ENCODE assay signal across 11 cellular contexts in genomic region chr21:32624726-32625125, GRCh38. TPM values are rescaled to one million over a fixed set of nuclear protein-coding genes. Genes with fewer than 3 reads are reported as not detected.
A peak's percentile ranks its signal among the peaks of the same experiment; 100 is the strongest.
DNase-seq lines count a peak whose midpoint lies in the region; ATAC-seq lines count a peak whose summit lies in the region.
"Had no signal": no experiment of that assay in that cellular context is flagged by ENCODE, and none has a peak within 500 bp of the region (broad histone marks: within the 10 kb centered on the region; RNA-seq: fewer than 3 reads in every experiment).

No MANE protein-coding gene starts in this region.

- H3K27ac ChIP-seq in SJCRH30 (no peak overlapping the region), aorta (ENCODE audit: low read depth in 1 of 2, low read length in 2 of 2) (no peak overlapping the region)

- peaks cover 8% of the 10 kb centered on the region for H3K4me1 Mint-ChIP-seq in stimulated activated naive CD8-positive, alpha-beta T cell treated with anti-CD3 and anti-CD28 coated beads, Interleukin-15, amount 100 ng/mL, for 72 hours
- H3K4me1 Mint-ChIP-seq: B cell, H9 had no signal

- peak; percentile 26 for ATAC-seq in stimulated activated naive CD8-positive, alpha-beta T cell treated with anti-CD3 and anti-CD28 coated beads, Interleukin-15, amount 100 ng/mL, for 72 hours
- no peak for ATAC-seq in stimulated activated naive CD8-positive, alpha-beta T cell treated with anti-CD3 and anti-CD28 coated beads, Interleukin-15, Interleukin-2, amounts not matched to agents 100 U/mL and 50 U/mL, for 24 hours
- ATAC-seq in HG03108 (IDR thresholded peaks at IDR 0.05; ENCODE audit: unreplicated experiment), result peak; percentile 89
- ATAC-seq in aorta (ENCODE audit: low FRiP score), result no peak

- no peak overlapping the region for H3K4me3 Mint-ChIP-seq in stimulated activated naive CD8-positive, alpha-beta T cell treated with anti-CD3 and anti-CD28 coated beads, Interleukin-15, amount 100 ng/mL, for 72 hours
- H3K4me3 Mint-ChIP-seq: B cell, H9 had no signal

- WGBS in aorta, 2 donors, result 38 to 50% methylated on average over 2 of the region's 2 CpGs

- no peak for DNase-seq in stimulated activated naive CD8-positive, alpha-beta T cell treated with anti-CD3 and anti-CD28 coated beads, Interleukin-15, amount 100 ng/mL, for 72 hours
- DNase-seq in stimulated activated naive CD8-positive, alpha-beta T cell treated with anti-CD3 and anti-CD28 coated beads, Interleukin-15, Interleukin-2, amounts not matched to agents 100 U/mL and 50 U/mL, for 24 hours, result no peak
- DNase-seq in SJCRH30 (peak; percentile 16 to 44), aorta (no peak), AG08395 (ENCODE audit: low spot score) (no peak), ecto neural progenitor cell (ENCODE audit: low spot score) (no peak)
- no peak for DNase-seq in activated CD8-positive, alpha-beta memory T cell treated with anti-CD3 and anti-CD28 coated beads, Interleukin-2, amount 50 U/mL, for 48 hours
- DNase-seq: H9, NCI-H526 had no signal

- peaks cover 29% of the 10 kb centered on the region for H3K27me3 Mint-ChIP-seq in stimulated activated naive CD8-positive, alpha-beta T cell treated with anti-CD3 and anti-CD28 coated beads, Interleukin-15, amount 100 ng/mL, for 72 hours

- H3K9me3 ChIP-seq in SJCRH30 (replicated peaks) (no peaks in the 10 kb centered on the region), aorta (ENCODE audit: control insufficient read depth, low read length) (no peaks in the 10 kb centered on the region)

- no peaks in the 10 kb centered on the region for H3K4me1 ChIP-seq in SJCRH30
- H3K4me1 ChIP-seq in aorta (ENCODE audit: control insufficient read depth in 1 of 2, insufficient read depth in 2 of 2, low read length in 2 of 2), result no peaks in the 10 kb centered on the region

- H3K36me3 ChIP-seq in SJCRH30 (no peaks in the 10 kb centered on the region), aorta (ENCODE audit: control insufficient read depth in 1 of 2, insufficient read depth in 2 of 2, low read length in 1 of 2) (peaks cover under 1 to 2% of the 10 kb centered on the region in 2 donors)

- no peaks in the 10 kb centered on the region for H3K27me3 ChIP-seq in SJCRH30
- no peaks in the 10 kb centered on the region for H3K27me3 ChIP-seq in aorta (ENCODE audit: control insufficient read depth in 1 of 2, insufficient read depth in 2 of 2, low read length in 1 of 2)

- H3K9me3 Mint-ChIP-seq in stimulated activated naive CD8-positive, alpha-beta T cell treated with anti-CD3 and anti-CD28 coated beads, Interleukin-15, amount 100 ng/mL, for 72 hours, result no peaks in the 10 kb centered on the region

- peak overlapping the region in 1 of 2 donors; percentile 42 for H3K27ac Mint-ChIP-seq in stimulated activated naive CD8-positive, alpha-beta T cell treated with anti-CD3 and anti-CD28 coated beads, Interleukin-15, amount 100 ng/mL, for 72 hours
- H3K27ac Mint-ChIP-seq: B cell, H9 had no signal

- H3K4me3 ChIP-seq in SJCRH30 (no peak overlapping the region), aorta (ENCODE audit: low read length in 2 of 2) (no peak overlapping the region)

- intact Hi-C loops in aorta (cut with DNase I), result no loop called here

RNA-seq across cellular contexts. Expression of gene CFAP298, which starts 12.5 kb away (rescaled TPM):
- 35.4 and 37.2 TPM in 2 replicates for total RNA-seq in SJCRH30 (2014; rRNA removed; shearing (Covaris generic))
- 10 to 100 TPM; 20.4 to 26.9 TPM for total RNA-seq in aorta
- polyA plus RNA-seq in aorta, result 10 to 100 TPM; 23.2 to 31.4 TPM

RNA-seq across cellular contexts. Expression of gene TCP10L, which starts 39.4 kb away (rescaled TPM):
- not detected in 2 replicates for total RNA-seq in SJCRH30 (2014; rRNA removed; shearing (Covaris generic))
- total RNA-seq in aorta, result 1 to 10 TPM; 1.4 to 1.5 TPM
- 1 to 10 TPM in 1 of 2 donors, not detected in 1; 2.3 TPM for polyA plus RNA-seq in aorta

Comparison
In these comparisons a context has a peak if more than half of its experiments do, and no peak if none do; other contexts are left out.
1. ATAC-seq: peak in stimulated activated naive CD8-positive, alpha-beta T cell treated with anti-CD3 and anti-CD28 coated beads, Interleukin-15, amount 100 ng/mL, for 72 hours (single experiment) and HG03108 (single experiment); none in stimulated activated naive CD8-positive, alpha-beta T cell treated with anti-CD3 and anti-CD28 coated beads, Interleukin-15, Interleukin-2, amounts not matched to agents 100 U/mL and 50 U/mL, for 24 hours (single experiment) and aorta (single experiment).
2. DNase-seq: peak in SJCRH30 (2 of 2); none in stimulated activated naive CD8-positive, alpha-beta T cell treated with anti-CD3 and anti-CD28 coated beads, Interleukin-15, amount 100 ng/mL, for 72 hours (0 of 2), stimulated activated naive CD8-positive, alpha-beta T cell treated with anti-CD3 and anti-CD28 coated beads, Interleukin-15, Interleukin-2, amounts not matched to agents 100 U/mL and 50 U/mL, for 24 hours (single experiment), aorta (0 of 2), AG08395 (single experiment), ecto neural progenitor cell (single experiment) and activated CD8-positive, alpha-beta memory T cell treated with anti-CD3 and anti-CD28 coated beads, Interleukin-2, amount 50 U/mL, for 48 hours (single experiment).